ENCODE assay signal across 33 cellular contexts in genomic region chr7:53281312-53281711, GRCh38.
A peak's percentile ranks its signal among the peaks of the same experiment; 100 is the strongest.
DNase-seq lines count a peak whose midpoint lies in the region; ATAC-seq, FAIRE-seq and TF ChIP-seq lines count a peak whose summit lies in the region.
"Had no signal": no experiment of that assay in that cellular context is flagged by ENCODE, and none has a peak within 500 bp of the region (broad histone marks: within the 10 kb centered on the region; RNA-seq: fewer than 3 reads in every experiment).

No MANE protein-coding gene starts in this region.

- TF ChIP-seq POLR2A in HepG2 (IDR thresholded peaks at IDR 0.05; ENCODE audit: insufficient read depth in 1 of 2, low read depth in 2 of 2, low read length in 2 of 2) (no peak), right lobe of liver (IDR thresholded peaks at IDR 0.05) (no peak), sigmoid colon (IDR thresholded peaks at IDR 0.05) (no peak)

- in situ Hi-C loops in HepG2 (cut with HindIII; ENCODE audit: extremely low pct_ligation_motif_present, low pct_unique_long_range_greater_than_20kb): no loop called here

- H4K20me1 ChIP-seq in HepG2 (ENCODE audit: insufficient read depth, low read length): no peaks in the 10 kb centered on the region
- H4K20me1 ChIP-seq: BLaER1; BLaER1 treated with 17β-estradiol and CSF1 and Interleukin-3, amounts not matched to agents 10 nM and 100 nM had no signal

- CTCF ChIA-PET in HepG2 (lab: Yijun Ruan, JAX; ENCODE audit: low intra/inter-chr PET ratio, low total read pairs): no interaction called here

- DNase-seq in HepG2 (ENCODE audit: low spot score) (no peak), right lobe of liver (no peak), sigmoid colon (no peak), superior temporal gyrus (ENCODE audit: extremely low spot score) (peak; percentile 5), RPMI8226 (no peak), NCI-H2227 treated with DMSO at 0.1 percent for 48 hours (lab: John Stamatoyannopoulos, UW) (no peak)
- DNase-seq: 8988T; ACHN; AML-193; BE2C; C1 segment of cervical spinal cord; Caco-2; Calu3; CD4-positive, alpha-beta memory T cell; CD4-positive, alpha-beta T cell; CD4-positive, CD25-positive, alpha-beta regulatory T cell; CD8-positive, alpha-beta memory T cell; CD8-positive, alpha-beta T cell; COR-L47; DMS 273 treated with DMSO at 0.1 percent for 48 hours; DMS153; DMS53; DMS79; DMS79 treated with DMSO at 0.1 percent for 48 hours; DND-41; EL had no signal

- H3K27ac ChIP-seq in HepG2 (ENCODE audit: extremely low read length, insufficient read depth, low read length) (no peak overlapping the region), right lobe of liver (no peak overlapping the region), sigmoid colon (peak overlapping the region in 3 of 4 donors; percentile 30 to 62 (median 59))
- H3K27ac ChIP-seq: 22Rv1; A549; BLaER1; BLaER1 treated with 17β-estradiol and CSF1 and Interleukin-3, amounts not matched to agents 10 nM and 100 nM; C4-2B had no signal

- no peak overlapping the region for H3K4me3 ChIP-seq in HepG2 (replicated peaks in 1 of 3; ENCODE audit: insufficient read depth in 1 of 3, low read depth in 2 of 3, low read length in 3 of 3)
- no peak overlapping the region for H3K4me3 ChIP-seq in right lobe of liver
- H3K4me3 ChIP-seq in sigmoid colon: no peak overlapping the region
- H3K4me3 ChIP-seq: A549; BLaER1; BLaER1 treated with 17β-estradiol and CSF1 and Interleukin-3, amounts not matched to agents 10 nM and 100 nM had no signal

- no peaks in the 10 kb centered on the region for H3K79me2 ChIP-seq in HepG2 (ENCODE audit: insufficient read depth, low read length)

- ATAC-seq in HepG2: no peak
- ATAC-seq in right lobe of liver: no peak
- ATAC-seq: A549; CD8-positive, alpha-beta T cell had no signal

- TF ChIP-seq CTCF in HepG2 (CRISPR knock-in tag; IDR thresholded peaks at IDR 0.05): no peak
- no peak for TF ChIP-seq CTCF in right lobe of liver (IDR thresholded peaks at IDR 0.05)
- TF ChIP-seq CTCF in sigmoid colon (IDR thresholded peaks at IDR 0.05): no peak

- TF ChIP-seq EP300 in HepG2 (IDR thresholded peaks at IDR 0.05; ENCODE audit: low read depth in 2 of 2, low read length in 2 of 2) (no peak), HepG2 (CRISPR knock-in tag; IDR thresholded peaks at IDR 0.05; ENCODE audit: borderline replicate concordance) (no peak), sigmoid colon (IDR thresholded peaks at IDR 0.05) (no peak)

- H3K27me3 ChIP-seq in HepG2 (ENCODE audit: control insufficient read depth in 1 of 2, insufficient read depth in 2 of 2, low read length in 2 of 2) (no peaks in the 10 kb centered on the region), right lobe of liver (no peaks in the 10 kb centered on the region), sigmoid colon (no peaks in the 10 kb centered on the region)
- H3K27me3 ChIP-seq: BE2C; BLaER1; BLaER1 treated with 17β-estradiol and CSF1 and Interleukin-3, amounts not matched to agents 10 nM and 100 nM had no signal

- H3K4me1 ChIP-seq in HepG2 (ENCODE audit: insufficient read depth, low read length) (no peaks in the 10 kb centered on the region), right lobe of liver (no peaks in the 10 kb centered on the region), sigmoid colon (peaks cover 0 to 14% (median 9%) of the 10 kb centered on the region in 4 donors)
- H3K4me1 ChIP-seq: A549; BE2C; BLaER1; BLaER1 treated with 17β-estradiol and CSF1 and Interleukin-3, amounts not matched to agents 10 nM and 100 nM; Caco-2 had no signal

- H3K9me3 ChIP-seq in HepG2 (ENCODE audit: low read length) (peaks cover 62% of the 10 kb centered on the region), right lobe of liver (no peaks in the 10 kb centered on the region), sigmoid colon (no peaks in the 10 kb centered on the region)
- H3K9me3 ChIP-seq: A549, BE2C, BLaER1, Caco-2 had no signal

- no TSS peak for BruUV-seq in HepG2 (replicated peaks; lab: Mats Ljungman, UMichigan)

- POLR2A ChIA-PET in HepG2 (lab: Yijun Ruan, JAX): no interaction called here

- FAIRE-seq in HepG2 (lab: Jason Lieb, UNC): no peak
- FAIRE-seq: A204.1, A549, D721Med had no signal

- H2AFZ ChIP-seq in HepG2 (ENCODE audit: low read length): no peak overlapping the region

- H3K36me3 ChIP-seq in HepG2 (replicated peaks in 1 of 2; ENCODE audit: control insufficient read depth in 1 of 2, insufficient read depth in 2 of 2, low read length in 2 of 2): no peaks in the 10 kb centered on the region
- no peaks in the 10 kb centered on the region for H3K36me3 ChIP-seq in right lobe of liver
- H3K36me3 ChIP-seq in sigmoid colon: no peaks in the 10 kb centered on the region
- H3K36me3 ChIP-seq: BE2C; BLaER1; BLaER1 treated with 17β-estradiol and CSF1 and Interleukin-3, amounts not matched to agents 10 nM and 100 nM had no signal

- TF ChIP-seq RAD21 in HepG2 (CRISPR knock-in tag; IDR thresholded peaks at IDR 0.05): no peak

- intact Hi-C loops in HepG2 (cut with micrococcal nuclease; ENCODE audit: unreplicated experiment) (no loop called here), right lobe of liver (cut with DNase I) (no loop called here), sigmoid colon (cut with DNase I) (no loop called here)

- H3K9ac ChIP-seq in HepG2 (ENCODE audit: insufficient read depth, low read depth, low read length): no peak overlapping the region
- H3K9ac ChIP-seq: BLaER1; BLaER1 treated with 17β-estradiol and CSF1 and Interleukin-3, amounts not matched to agents 10 nM and 100 nM had no signal

- WGBS in HepG2 (ENCODE audit: low lambda C conversion rate): 37% methylated on average over 5 of the region's 5 CpGs
- 73% methylated on average over 5 of the region's 5 CpGs for WGBS in right lobe of liver (ENCODE audit: insufficient coverage, low coverage, low lambda C conversion rate, missing lambda C conversion rate)
- WGBS in sigmoid colon, 2 donors: 79 to 83% methylated on average over 5 of the region's 5 CpGs

- H3K4me2 ChIP-seq in HepG2 (ENCODE audit: low read depth, low read length): no peak overlapping the region
- H3K4me2 ChIP-seq: A549; BLaER1; BLaER1 treated with 17β-estradiol and CSF1 and Interleukin-3, amounts not matched to agents 10 nM and 100 nM had no signal

TF ChIP-seq in HepG2, 621 proteins besides CTCF, POLR2A, EP300 and RAD21:
- TF ChIP-seq ZNF646 (CRISPR knock-in tag; IDR thresholded peaks at IDR 0.05): no peak
- peak; percentile 94 for TF ChIP-seq ATF7 (IDR thresholded peaks at IDR 0.05)
- TF ChIP-seq ATF7 (CRISPR knock-in tag; IDR thresholded peaks at IDR 0.05): no peak
- 0 out of 2 replicates have a peak, but pooled peaks have one; percentile 30 for TF ChIP-seq CREB1 (IDR thresholded peaks at IDR 0.05)
- no peak for TF ChIP-seq CREB1 (CRISPR knock-in tag; IDR thresholded peaks at IDR 0.05)
- TF ChIP-seq ZNF572 (CRISPR knock-in tag; IDR thresholded peaks at IDR 0.05): no peak

Comparison
In these comparisons a context has a peak if more than half of its experiments do, and no peak if none do; other contexts are left out.
1. H3K27ac ChIP-seq: peak in sigmoid colon (3 of 4); none in HepG2 (single experiment) and right lobe of liver (0 of 3).